Comparison of ENCODE assay signal across 1 cellular context in the genomic region with DNA sequence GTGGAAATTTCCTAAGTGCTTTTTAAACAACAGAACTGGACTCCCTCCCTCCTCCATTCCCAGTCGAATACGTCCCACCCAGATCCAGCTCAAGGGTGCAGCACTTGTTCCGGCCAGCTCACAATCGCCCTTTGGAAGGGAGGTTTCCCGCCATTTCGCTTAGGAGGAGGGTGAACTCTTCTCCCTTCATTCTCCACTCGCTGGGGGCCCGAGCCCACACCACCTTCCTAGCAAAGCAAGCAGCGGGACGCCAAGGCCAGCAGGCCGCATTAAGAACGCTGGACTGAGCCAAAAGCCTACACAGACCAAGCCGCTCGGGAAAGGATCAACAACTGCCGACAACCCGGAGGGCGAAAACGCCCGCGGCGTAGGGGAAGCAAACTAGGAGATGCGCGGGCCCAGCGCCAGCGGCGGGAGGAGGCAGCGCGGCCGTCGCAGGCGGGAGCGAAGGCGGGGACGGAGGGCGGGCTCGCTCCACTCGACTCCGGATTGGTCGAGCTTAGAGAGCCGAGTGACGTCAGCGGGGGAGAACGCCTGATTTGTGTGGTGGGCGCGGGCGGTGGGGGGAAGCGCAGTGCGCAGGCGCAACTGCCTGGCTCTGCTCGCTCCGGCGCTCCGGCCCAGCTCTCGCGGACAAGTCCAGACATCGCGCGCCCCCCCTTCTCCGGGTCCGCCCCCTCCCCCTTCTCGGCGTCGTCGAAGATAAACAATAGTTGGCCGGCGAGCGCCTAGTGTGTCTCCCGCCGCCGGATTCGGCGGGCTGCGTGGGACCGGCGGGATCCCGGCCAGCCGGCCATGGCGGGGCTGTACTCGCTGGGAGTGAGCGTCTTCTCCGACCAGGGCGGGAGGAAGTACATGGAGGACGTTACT.
TF ChIP-seq lines count a peak whose summit lies in the region.

Gene PPM1D, plus strand, starts transcription at position 574 of the 870 bp plus-strand sequence. Its CDS starts 222 bp downstream, at position 796.

TF ChIP-seq in HepG2, 621 proteins besides CTCF, POLR2A, EP300 and RAD21 (continued from another document and continues in another):
- TF ChIP-seq, protein P1, sequence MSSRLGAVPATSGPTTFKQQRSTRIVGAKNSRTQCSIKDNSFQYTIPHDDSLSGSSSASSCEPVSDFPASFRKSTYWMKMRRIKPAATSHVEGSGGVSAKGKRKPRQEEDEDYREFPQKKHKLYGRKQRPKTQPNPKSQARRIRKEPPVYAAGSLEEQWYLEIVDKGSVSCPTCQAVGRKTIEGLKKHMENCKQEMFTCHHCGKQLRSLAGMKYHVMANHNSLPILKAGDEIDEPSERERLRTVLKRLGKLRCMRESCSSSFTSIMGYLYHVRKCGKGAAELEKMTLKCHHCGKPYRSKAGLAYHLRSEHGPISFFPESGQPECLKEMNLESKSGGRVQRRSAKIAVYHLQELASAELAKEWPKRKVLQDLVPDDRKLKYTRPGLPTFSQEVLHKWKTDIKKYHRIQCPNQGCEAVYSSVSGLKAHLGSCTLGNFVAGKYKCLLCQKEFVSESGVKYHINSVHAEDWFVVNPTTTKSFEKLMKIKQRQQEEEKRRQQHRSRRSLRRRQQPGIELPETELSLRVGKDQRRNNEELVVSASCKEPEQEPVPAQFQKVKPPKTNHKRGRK (CRISPR knock-in tag; IDR thresholded peaks at IDR 0.05), result no peak; the same call in 1 of the 2 replicates
- TF ChIP-seq RFX3 (CRISPR knock-in tag; IDR thresholded peaks at IDR 0.05) (no peak), ZNF142 (CRISPR knock-in tag; IDR thresholded peaks at IDR 0.05) (peak; percentile 85), PHF21A (CRISPR knock-in tag; IDR thresholded peaks at IDR 0.05) (peak; percentile 94), ZNF766 (CRISPR knock-in tag; IDR thresholded peaks at IDR 0.05; ENCODE audit: borderline replicate concordance) (peak; percentile 97), MEIS2 (CRISPR knock-in tag; IDR thresholded peaks at IDR 0.05) (peak; percentile 94; the same call in 1 of the 2 replicates), U2AF1 (optimal IDR thresholded peaks at IDR 0.05; ENCODE audit: low read depth, low read length) (peak; percentile 81), MTA3 (CRISPR knock-in tag; IDR thresholded peaks at IDR 0.05) (peak; percentile 79; the same call in 1 of the 2 replicates), ZNF281 (CRISPR knock-in tag; IDR thresholded peaks at IDR 0.05; ENCODE audit: borderline replicate concordance) (peak; percentile 83), ZNF777 (CRISPR knock-in tag; IDR thresholded peaks at IDR 0.05) (peak; percentile 98), TAF15 (IDR thresholded peaks at IDR 0.05; ENCODE audit: low read depth, low read length, poor library complexity, severe bottlenecking) (peak; percentile 39), ZNF564 (CRISPR knock-in tag; IDR thresholded peaks at IDR 0.05) (no peak), ZNF780A (CRISPR knock-in tag; IDR thresholded peaks at IDR 0.05) (peak; percentile 89; the same call in 1 of the 2 replicates), ZMYM4 (CRISPR knock-in tag; IDR thresholded peaks at IDR 0.05) (peak; percentile 90), ZNF331 (CRISPR knock-in tag; IDR thresholded peaks at IDR 0.05) (peak; percentile 69), ZSCAN5A (CRISPR knock-in tag; IDR thresholded peaks at IDR 0.05; ENCODE audit: borderline replicate concordance) (peak; percentile 46; the same call in 1 of the 2 replicates), ZFY (CRISPR knock-in tag; IDR thresholded peaks at IDR 0.05) (peak; percentile 97), ZIK1 (CRISPR knock-in tag; IDR thresholded peaks at IDR 0.05; ENCODE audit: borderline replicate concordance, low read depth) (peak; percentile 89), SRF (IDR thresholded peaks at IDR 0.05; ENCODE audit: low read depth, low read length) (peak; percentile 57; the same call in 1 of the 2 replicates), ZNF446 (CRISPR knock-in tag; IDR thresholded peaks at IDR 0.05) (peak; percentile 98), ZNF550 (CRISPR knock-in tag; IDR thresholded peaks at IDR 0.05; ENCODE audit: borderline replicate concordance) (0 out of 2 replicates have a peak, but pooled peaks have one; percentile 36)
- TF ChIP-seq, protein P2, sequence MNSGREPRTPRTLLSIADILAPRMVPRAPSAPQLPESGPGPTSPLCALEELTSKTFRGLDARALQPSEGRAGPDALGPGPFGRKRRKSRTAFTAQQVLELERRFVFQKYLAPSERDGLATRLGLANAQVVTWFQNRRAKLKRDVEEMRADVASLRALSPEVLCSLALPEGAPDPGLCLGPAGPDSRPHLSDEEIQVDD (CRISPR knock-in tag; IDR thresholded peaks at IDR 0.05; ENCODE audit: borderline replicate concordance), result peak; percentile 82; the same call in 1 of the 2 replicates
- TF ChIP-seq, protein P3, sequence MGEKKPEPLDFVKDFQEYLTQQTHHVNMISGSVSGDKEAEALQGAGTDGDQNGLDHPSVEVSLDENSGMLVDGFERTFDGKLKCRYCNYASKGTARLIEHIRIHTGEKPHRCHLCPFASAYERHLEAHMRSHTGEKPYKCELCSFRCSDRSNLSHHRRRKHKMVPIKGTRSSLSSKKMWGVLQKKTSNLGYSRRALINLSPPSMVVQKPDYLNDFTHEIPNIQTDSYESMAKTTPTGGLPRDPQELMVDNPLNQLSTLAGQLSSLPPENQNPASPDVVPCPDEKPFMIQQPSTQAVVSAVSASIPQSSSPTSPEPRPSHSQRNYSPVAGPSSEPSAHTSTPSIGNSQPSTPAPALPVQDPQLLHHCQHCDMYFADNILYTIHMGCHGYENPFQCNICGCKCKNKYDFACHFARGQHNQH (CRISPR knock-in tag; IDR thresholded peaks at IDR 0.05), result peak; percentile 95
- TF ChIP-seq, protein P4, sequence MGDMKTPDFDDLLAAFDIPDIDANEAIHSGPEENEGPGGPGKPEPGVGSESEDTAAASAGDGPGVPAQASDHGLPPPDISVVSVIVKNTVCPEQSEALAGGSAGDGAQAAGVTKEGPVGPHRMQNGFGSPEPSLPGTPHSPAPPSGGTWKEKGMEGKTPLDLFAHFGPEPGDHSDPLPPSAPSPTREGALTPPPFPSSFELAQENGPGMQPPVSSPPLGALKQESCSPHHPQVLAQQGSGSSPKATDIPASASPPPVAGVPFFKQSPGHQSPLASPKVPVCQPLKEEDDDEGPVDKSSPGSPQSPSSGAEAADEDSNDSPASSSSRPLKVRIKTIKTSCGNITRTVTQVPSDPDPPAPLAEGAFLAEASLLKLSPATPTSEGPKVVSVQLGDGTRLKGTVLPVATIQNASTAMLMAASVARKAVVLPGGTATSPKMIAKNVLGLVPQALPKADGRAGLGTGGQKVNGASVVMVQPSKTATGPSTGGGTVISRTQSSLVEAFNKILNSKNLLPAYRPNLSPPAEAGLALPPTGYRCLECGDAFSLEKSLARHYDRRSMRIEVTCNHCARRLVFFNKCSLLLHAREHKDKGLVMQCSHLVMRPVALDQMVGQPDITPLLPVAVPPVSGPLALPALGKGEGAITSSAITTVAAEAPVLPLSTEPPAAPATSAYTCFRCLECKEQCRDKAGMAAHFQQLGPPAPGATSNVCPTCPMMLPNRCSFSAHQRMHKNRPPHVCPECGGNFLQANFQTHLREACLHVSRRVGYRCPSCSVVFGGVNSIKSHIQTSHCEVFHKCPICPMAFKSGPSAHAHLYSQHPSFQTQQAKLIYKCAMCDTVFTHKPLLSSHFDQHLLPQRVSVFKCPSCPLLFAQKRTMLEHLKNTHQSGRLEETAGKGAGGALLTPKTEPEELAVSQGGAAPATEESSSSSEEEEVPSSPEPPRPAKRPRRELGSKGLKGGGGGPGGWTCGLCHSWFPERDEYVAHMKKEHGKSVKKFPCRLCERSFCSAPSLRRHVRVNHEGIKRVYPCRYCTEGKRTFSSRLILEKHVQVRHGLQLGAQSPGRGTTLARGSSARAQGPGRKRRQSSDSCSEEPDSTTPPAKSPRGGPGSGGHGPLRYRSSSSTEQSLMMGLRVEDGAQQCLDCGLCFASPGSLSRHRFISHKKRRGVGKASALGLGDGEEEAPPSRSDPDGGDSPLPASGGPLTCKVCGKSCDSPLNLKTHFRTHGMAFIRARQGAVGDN (CRISPR knock-in tag; IDR thresholded peaks at IDR 0.05), result peak; percentile 96
- TF ChIP-seq, protein P5, sequence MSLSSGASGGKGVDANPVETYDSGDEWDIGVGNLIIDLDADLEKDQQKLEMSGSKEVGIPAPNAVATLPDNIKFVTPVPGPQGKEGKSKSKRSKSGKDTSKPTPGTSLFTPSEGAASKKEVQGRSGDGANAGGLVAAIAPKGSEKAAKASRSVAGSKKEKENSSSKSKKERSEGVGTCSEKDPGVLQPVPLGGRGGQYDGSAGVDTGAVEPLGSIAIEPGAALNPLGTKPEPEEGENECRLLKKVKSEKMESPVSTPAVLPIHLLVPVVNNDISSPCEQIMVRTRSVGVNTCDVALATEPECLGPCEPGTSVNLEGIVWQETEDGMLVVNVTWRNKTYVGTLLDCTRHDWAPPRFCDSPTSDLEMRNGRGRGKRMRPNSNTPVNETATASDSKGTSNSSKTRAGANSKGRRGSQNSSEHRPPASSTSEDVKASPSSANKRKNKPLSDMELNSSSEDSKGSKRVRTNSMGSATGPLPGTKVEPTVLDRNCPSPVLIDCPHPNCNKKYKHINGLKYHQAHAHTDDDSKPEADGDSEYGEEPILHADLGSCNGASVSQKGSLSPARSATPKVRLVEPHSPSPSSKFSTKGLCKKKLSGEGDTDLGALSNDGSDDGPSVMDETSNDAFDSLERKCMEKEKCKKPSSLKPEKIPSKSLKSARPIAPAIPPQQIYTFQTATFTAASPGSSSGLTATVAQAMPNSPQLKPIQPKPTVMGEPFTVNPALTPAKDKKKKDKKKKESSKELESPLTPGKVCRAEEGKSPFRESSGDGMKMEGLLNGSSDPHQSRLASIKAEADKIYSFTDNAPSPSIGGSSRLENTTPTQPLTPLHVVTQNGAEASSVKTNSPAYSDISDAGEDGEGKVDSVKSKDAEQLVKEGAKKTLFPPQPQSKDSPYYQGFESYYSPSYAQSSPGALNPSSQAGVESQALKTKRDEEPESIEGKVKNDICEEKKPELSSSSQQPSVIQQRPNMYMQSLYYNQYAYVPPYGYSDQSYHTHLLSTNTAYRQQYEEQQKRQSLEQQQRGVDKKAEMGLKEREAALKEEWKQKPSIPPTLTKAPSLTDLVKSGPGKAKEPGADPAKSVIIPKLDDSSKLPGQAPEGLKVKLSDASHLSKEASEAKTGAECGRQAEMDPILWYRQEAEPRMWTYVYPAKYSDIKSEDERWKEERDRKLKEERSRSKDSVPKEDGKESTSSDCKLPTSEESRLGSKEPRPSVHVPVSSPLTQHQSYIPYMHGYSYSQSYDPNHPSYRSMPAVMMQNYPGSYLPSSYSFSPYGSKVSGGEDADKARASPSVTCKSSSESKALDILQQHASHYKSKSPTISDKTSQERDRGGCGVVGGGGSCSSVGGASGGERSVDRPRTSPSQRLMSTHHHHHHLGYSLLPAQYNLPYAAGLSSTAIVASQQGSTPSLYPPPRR (CRISPR knock-in tag; IDR thresholded peaks at IDR 0.05; ENCODE audit: borderline replicate concordance), result peak; percentile 58; the same call in 1 of the 2 replicates
